ENCODE assay signal across 22 cellular contexts in the genomic region with DNA sequence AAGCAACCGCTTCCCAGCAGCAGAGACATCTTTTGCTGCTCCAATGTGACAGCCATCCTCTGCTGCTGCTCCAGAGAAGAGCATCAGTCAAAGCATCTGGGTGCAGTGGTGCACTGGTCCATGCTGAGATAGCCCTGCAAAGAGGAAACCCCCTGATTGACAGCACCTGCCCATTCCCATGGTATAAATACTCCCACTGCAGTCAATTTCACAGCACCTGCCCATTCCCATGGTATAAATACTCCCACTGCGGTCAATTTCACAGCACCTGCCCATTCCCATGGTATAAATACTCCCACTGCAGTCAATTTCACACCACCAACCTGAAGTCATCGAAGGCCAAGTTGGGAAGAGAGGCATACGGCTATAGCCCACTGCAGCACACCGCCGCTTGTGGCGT. TPM values are rescaled to one million over a fixed set of nuclear protein-coding genes. Genes with fewer than 3 reads are reported as not detected.
DNase-seq lines count a peak whose midpoint lies in the region; ATAC-seq and TF ChIP-seq lines count a peak whose summit lies in the region.
"Had no signal": no experiment of that assay in that cellular context is flagged by ENCODE, and none has a peak within 500 bp of the region (broad histone marks: within the 10 kb centered on the region; RNA-seq: fewer than 3 reads in every experiment).

No MANE protein-coding gene starts in this region.

- H3K4me3 ChIP-seq in HEK293 (ENCODE audit: low read depth, low read length) = no peak overlapping the region
- no peak overlapping the region for H3K4me3 ChIP-seq in IMR-90 (ENCODE audit: insufficient read depth, low read depth, low read length)
- no peak overlapping the region for H3K4me3 ChIP-seq in neuronal stem cell (ENCODE audit: low read length in 2 of 2)
- H3K4me3 ChIP-seq: BLaER1 had no signal

- no peak overlapping the region for H2AFZ ChIP-seq in IMR-90 (replicated peaks; ENCODE audit: low read length, poor library complexity)
- H2AFZ ChIP-seq in neuronal stem cell (ENCODE audit: low read length) = no peak overlapping the region

- H4K91ac ChIP-seq in IMR-90 (ENCODE audit: insufficient read depth, low read depth, low read length) = no peak overlapping the region
- no peak overlapping the region for H4K91ac ChIP-seq in neuronal stem cell (ENCODE audit: low read depth, low read length, poor library complexity)

- peaks cover 3% of the 10 kb centered on the region for H3K9me3 Mint-ChIP-seq in stimulated activated memory B cell treated with anti-CD40 and anti-IgM and Interleukin-4, amounts not matched to agents 10 μg/mL and 1 μg/mL and 100 μg/mL, for 72 hours
- H3K9me3 Mint-ChIP-seq: CD14-positive monocyte; CD8-positive, alpha-beta memory T cell had no signal

- intact Hi-C loops in IMR-90 (cut with micrococcal nuclease) = no loop called here

- no peak overlapping the region for H3K27ac Mint-ChIP-seq in stimulated activated memory B cell treated with anti-CD40 and anti-IgM and Interleukin-4, amounts not matched to agents 10 μg/mL and 1 μg/mL and 100 μg/mL, for 72 hours
- H3K27ac Mint-ChIP-seq: CD14-positive monocyte; CD4-positive, alpha-beta memory T cell; CD4-positive, CD25-positive, alpha-beta regulatory T cell had no signal

- POLR2A ChIA-PET in HEK293 (lab: Yijun Ruan, JAX) = interaction anchor here (0.7 kb wide), 1 partner anchor 95 kb away, joined by 3 read pairs; no protein-coding TSS in a partner anchor
- POLR2A ChIA-PET in IMR-90 (lab: Charles Lee; ENCODE audit: unreplicated experiment) = no interaction called here

- no peak overlapping the region for H2BK12ac ChIP-seq in neuronal stem cell (ENCODE audit: low read length)

- H3K27me3 Mint-ChIP-seq in stimulated activated memory B cell treated with anti-CD40 and anti-IgM and Interleukin-4, amounts not matched to agents 10 μg/mL and 1 μg/mL and 100 μg/mL, for 72 hours = peaks cover 58% of the 10 kb centered on the region

- H3K36me3 ChIP-seq in HEK293 (ENCODE audit: control insufficient read depth in 2 of 2, insufficient read depth in 1 of 2, low read length in 2 of 2) (no peaks in the 10 kb centered on the region), IMR-90 (ENCODE audit: control insufficient read depth, insufficient read depth, low read length) (no peaks in the 10 kb centered on the region), neuronal stem cell (replicated peaks in 1 of 2; ENCODE audit: control insufficient read depth in 2 of 2, insufficient read depth in 2 of 2, low read length in 2 of 2) (no peaks in the 10 kb centered on the region)
- H3K36me3 ChIP-seq: BE2C, BLaER1 had no signal

- CTCF ChIA-PET in HEK293 (lab: Yijun Ruan, JAX) = interaction anchor here (1.4 kb wide), 1 partner anchor 17 kb away, joined by 5 read pairs; no protein-coding TSS in a partner anchor
- CTCF ChIA-PET in IMR-90 (lab: Yijun Ruan, JAX) = no interaction called here

- dilution Hi-C loops in IMR-90 (cut with HindIII; ENCODE audit: low sequenced_read_pairs, unreplicated experiment) = no loop called here

- H4K8ac ChIP-seq in IMR-90 (ENCODE audit: low read depth in 2 of 2, low read length in 2 of 2) = no peak overlapping the region
- H4K8ac ChIP-seq in neuronal stem cell (ENCODE audit: low read depth, low read length) = no peak overlapping the region

- H2BK15ac ChIP-seq in IMR-90 (ENCODE audit: low read depth, low read length) (no peak overlapping the region), neuronal stem cell (ENCODE audit: low read length) (no peak overlapping the region)

- H3K27ac ChIP-seq in HEK293 (ENCODE audit: extremely low read depth, low read depth, low read length) (no peak overlapping the region), IMR-90 (ENCODE audit: insufficient read depth, low read length) (no peak overlapping the region), neuronal stem cell (replicated peaks; ENCODE audit: low read length) (no peak overlapping the region)
- H3K27ac ChIP-seq: BLaER1 had no signal

- no peak overlapping the region for H2BK20ac ChIP-seq in IMR-90 (ENCODE audit: low read depth, low read length)

- no peak overlapping the region for H4K5ac ChIP-seq in IMR-90 (ENCODE audit: low read depth, low read length)

- H2BK120ac ChIP-seq in IMR-90 (ENCODE audit: low read depth, low read length) (no peak overlapping the region), neuronal stem cell (ENCODE audit: low read depth, low read length) (no peak overlapping the region)

- no peak overlapping the region for H3K56ac ChIP-seq in IMR-90 (ENCODE audit: extremely low read depth, insufficient read depth, low read length)

- in situ Hi-C loops in IMR-90 (cut with MboI; ENCODE audit: low sequenced_read_pairs) = no loop called here

- no peaks in the 10 kb centered on the region for H3K79me1 ChIP-seq in IMR-90 (ENCODE audit: low read depth in 1 of 2, low read length in 2 of 2)
- H3K79me1 ChIP-seq in neuronal stem cell (ENCODE audit: low read depth, low read length) = no peaks in the 10 kb centered on the region

- TF ChIP-seq CTCF in HEK293 (tag by site-specific recombination; IDR thresholded peaks at IDR 0.05) = no peak
- no peak for TF ChIP-seq CTCF in IMR-90 (conservative IDR thresholded peaks at IDR 0.05; ENCODE audit: low read depth, low read length)

- no peak overlapping the region for H3K4ac ChIP-seq in IMR-90 (ENCODE audit: low read depth, low read length)
- no peak overlapping the region for H3K4ac ChIP-seq in neuronal stem cell (ENCODE audit: low read length)

- no peaks in the 10 kb centered on the region for H3K9me3 ChIP-seq in HEK293 (ENCODE audit: control insufficient read depth, insufficient read depth, low read depth, low read length)
- H3K9me3 ChIP-seq in IMR-90 (ENCODE audit: control insufficient read depth, insufficient read depth, low read length) = no peaks in the 10 kb centered on the region
- no peaks in the 10 kb centered on the region for H3K9me3 ChIP-seq in neuronal stem cell (replicated peaks in 1 of 2; ENCODE audit: control insufficient read depth in 2 of 2, insufficient read depth in 1 of 2, low read depth in 1 of 2, low read length in 2 of 2)
- H3K9me3 ChIP-seq: BE2C, BLaER1 had no signal

- H2AK9ac ChIP-seq in IMR-90 (replicated peaks; ENCODE audit: low read depth, low read length, poor library complexity) = peak overlapping the region; percentile 24

- DNase-seq in IMR-90 = no peak
- no peak for DNase-seq in neuronal stem cell (ENCODE audit: low spot score)
- no peak for DNase-seq in foreskin melanocyte
- DNase-seq in NCI-H128 (lab: John Stamatoyannopoulos, UW; ENCODE audit: unreplicated experiment) = no peak
- no peak for DNase-seq in SW 1271 (lab: John Stamatoyannopoulos, UW)
- DNase-seq: 8988T; ACHN; BE2C; C1 segment of cervical spinal cord; CD4-positive, alpha-beta memory T cell; CD4-positive, CD25-positive, alpha-beta regulatory T cell; CD8-positive, alpha-beta memory T cell; COR-L47; DMS153; DMS53; DMS79 treated with DMSO at 0.1 percent for 48 hours; GF-D8 had no signal

- H3K27me3 ChIP-seq in IMR-90 (ENCODE audit: control insufficient read depth, insufficient read depth, low read length) (peaks cover 9% of the 10 kb centered on the region; the same call in 1 of the 2 replicates), neuronal stem cell (ENCODE audit: control insufficient read depth in 3 of 3, insufficient read depth in 3 of 3, low read depth in 1 of 3, low read length in 3 of 3) (peaks cover 0 to 7% (median 2%) of the 10 kb centered on the region in 3 experiments)
- H3K27me3 ChIP-seq: BE2C, BLaER1 had no signal

- BruUV-seq in IMR-90 (replicated peaks; lab: Mats Ljungman, UMichigan) = no TSS peak

- no peaks in the 10 kb centered on the region for H3K9me1 ChIP-seq in IMR-90 (ENCODE audit: insufficient read depth, low read length)

- H4K20me1 ChIP-seq in IMR-90 (ENCODE audit: insufficient read depth, low read length) = no peaks in the 10 kb centered on the region
- H4K20me1 ChIP-seq: BLaER1 had no signal

- H3K36me3 Mint-ChIP-seq in stimulated activated memory B cell treated with anti-CD40 and anti-IgM and Interleukin-4, amounts not matched to agents 10 μg/mL and 1 μg/mL and 100 μg/mL, for 72 hours = no peaks in the 10 kb centered on the region
- H3K36me3 Mint-ChIP-seq: CD14-positive monocyte; CD4-positive, alpha-beta memory T cell; CD4-positive, CD25-positive, alpha-beta regulatory T cell; CD8-positive, alpha-beta memory T cell had no signal

- H3K14ac ChIP-seq in IMR-90 (replicated peaks; ENCODE audit: low read depth, low read length) (no peak overlapping the region), neuronal stem cell (ENCODE audit: low read length) (no peak overlapping the region)

- no peak for TF ChIP-seq POLR2A in IMR-90 (IDR thresholded peaks at IDR 0.05; ENCODE audit: low read depth, low read length)

- ATAC-seq in IMR-90 (ENCODE audit: low read depth) = no peak
- ATAC-seq in stimulated activated memory B cell treated with anti-CD40 and anti-IgM and Interleukin-4, amounts not matched to agents 10 μg/mL and 1 μg/mL and 100 μg/mL, for 72 hours = peak; percentile 34

- H2AK5ac ChIP-seq in IMR-90 (ENCODE audit: low read depth, low read length) = no peak overlapping the region
- H2AK5ac ChIP-seq in neuronal stem cell (ENCODE audit: low read depth, low read length) = no peak overlapping the region

- WGBS in IMR-90 (ENCODE audit: extremely low coverage in 2 of 2, insufficient read length in 1 of 2), 2 experiments = 86% methylated on average over 1 of the region's 7 CpGs; no CpG with 5 or more reads in 1 of the 2 experiments
- WGBS in neuronal stem cell (ENCODE audit: extremely low coverage in 2 of 2, insufficient read length in 2 of 2, insufficient replicate concordance in 1 of 2), 2 donors = no CpG with 5 or more reads among the region's 7 CpGs

- no peak overlapping the region for H2BK5ac ChIP-seq in IMR-90 (ENCODE audit: low read depth, low read length, poor library complexity, severe bottlenecking)
- H2BK5ac ChIP-seq in neuronal stem cell (ENCODE audit: low read length) = no peak overlapping the region

- H3K4me2 ChIP-seq in IMR-90 (ENCODE audit: low read depth, low read length) (no peak overlapping the region), neuronal stem cell (ENCODE audit: insufficient read depth, low read length, poor library complexity, severe bottlenecking) (no peak overlapping the region)

- no peak overlapping the region for H3K23ac ChIP-seq in IMR-90 (ENCODE audit: low read depth, low read length)
- peak overlapping the region; percentile 9 for H3K23ac ChIP-seq in neuronal stem cell (ENCODE audit: low read depth, low read length, poor library complexity)

- no peak overlapping the region for H3K4me3 Mint-ChIP-seq in stimulated activated memory B cell treated with anti-CD40 and anti-IgM and Interleukin-4, amounts not matched to agents 10 μg/mL and 1 μg/mL and 100 μg/mL, for 72 hours
- H3K4me3 Mint-ChIP-seq: CD4-positive, alpha-beta memory T cell; CD4-positive, CD25-positive, alpha-beta regulatory T cell; CD8-positive, alpha-beta memory T cell had no signal

- H3K18ac ChIP-seq in IMR-90 (ENCODE audit: low read depth, low read length) (no peak overlapping the region), neuronal stem cell (ENCODE audit: low read length) (no peak overlapping the region)

- no peak for TF ChIP-seq RAD21 in IMR-90 (IDR thresholded peaks at IDR 0.05; ENCODE audit: low read length)

- H3K4me1 Mint-ChIP-seq in stimulated activated memory B cell treated with anti-CD40 and anti-IgM and Interleukin-4, amounts not matched to agents 10 μg/mL and 1 μg/mL and 100 μg/mL, for 72 hours = peaks cover 7% of the 10 kb centered on the region
- H3K4me1 Mint-ChIP-seq: CD14-positive monocyte; CD4-positive, CD25-positive, alpha-beta regulatory T cell had no signal

- no peaks in the 10 kb centered on the region for H3K4me1 ChIP-seq in HEK293 (ENCODE audit: control insufficient read depth, insufficient read depth, low read length)
- no peaks in the 10 kb centered on the region for H3K4me1 ChIP-seq in IMR-90 (ENCODE audit: control insufficient read depth, insufficient read depth, low read length)
- H3K4me1 ChIP-seq in neuronal stem cell (ENCODE audit: control insufficient read depth in 2 of 2, insufficient read depth in 1 of 2, low read depth in 1 of 2, low read length in 2 of 2) = peaks cover 0 to 5% of the 10 kb centered on the region in 2 donors

- no peak overlapping the region for H3K9ac ChIP-seq in IMR-90 (ENCODE audit: low read depth, low read length)
- H3K9ac ChIP-seq in neuronal stem cell (ENCODE audit: low read depth, low read length, poor library complexity) = no peak overlapping the region
- H3K9ac ChIP-seq: BLaER1 had no signal

RNA-seq across cellular contexts. Expression of a gene that starts 25.5 kb away (rescaled TPM):
- 0.36 and 0.56 TPM in 2 replicates for total RNA-seq in IMR-90 (2012; rRNA removed)
- polyA plus RNA-seq in IMR-90 (2012; rRNA removed) = 1.7 and 2.1 TPM in 2 replicates
- polyA plus RNA-seq in IMR-90 (2012; cell fraction: cytosol; rRNA removed) = 4.2 and 9.1 TPM in 2 replicates
- polyA plus RNA-seq in IMR-90 (2012; cell fraction: nucleus; rRNA removed; ENCODE audit: low replicate concordance) = 6.0 and 6.5 TPM in 2 replicates
- polyA plus RNA-seq in neuronal stem cell (2013, experiment 1 of 2) = 7.1 TPM
- 7.2 TPM for polyA plus RNA-seq in neuronal stem cell (2013, experiment 2 of 2)
- total RNA-seq: A673 had no signal
- polyA plus RNA-seq: CD14-positive monocyte had no signal

RNA-seq across cellular contexts. Expression of a gene that starts 25.9 kb away (rescaled TPM):
- total RNA-seq in IMR-90 (2012; rRNA removed) = 7.8 and 9.3 TPM in 2 replicates
- polyA plus RNA-seq in IMR-90 (2012; rRNA removed) = 25.5 and 30.5 TPM in 2 replicates
- polyA plus RNA-seq in IMR-90 (2012; cell fraction: cytosol; rRNA removed) = 23.4 and 34.2 TPM in 2 replicates
- 165 and 273 TPM in 2 replicates for polyA plus RNA-seq in IMR-90 (2012; cell fraction: nucleus; rRNA removed; ENCODE audit: low replicate concordance)
- 16.4 TPM for polyA plus RNA-seq in neuronal stem cell (2013, experiment 1 of 2)
- polyA plus RNA-seq in neuronal stem cell (2013, experiment 2 of 2) = 16.6 TPM

RNA-seq across cellular contexts. Expression of a gene that starts 35.2 kb away (rescaled TPM):
- 6.4 and 6.8 TPM in 2 replicates for total RNA-seq in IMR-90 (2012; rRNA removed)
- 7.5 and 9.9 TPM in 2 replicates for polyA plus RNA-seq in IMR-90 (2012; rRNA removed)
- polyA plus RNA-seq in IMR-90 (2012; cell fraction: cytosol; rRNA removed) = 7.1 and 11.6 TPM in 2 replicates
- 2.6 and 3.8 TPM in 2 replicates for polyA plus RNA-seq in IMR-90 (2012; cell fraction: nucleus; rRNA removed; ENCODE audit: low replicate concordance)
- 1.4 TPM for polyA plus RNA-seq in neuronal stem cell (2013, experiment 1 of 2)
- polyA plus RNA-seq in neuronal stem cell (2013, experiment 2 of 2) = 1.5 TPM

RNA-seq across cellular contexts. Expression of a gene that starts 52.2 kb away (rescaled TPM):
- total RNA-seq in IMR-90 (2012; rRNA removed) = 44.6 and 47.5 TPM in 2 replicates
- polyA plus RNA-seq in IMR-90 (2012; rRNA removed) = 70.9 and 80.4 TPM in 2 replicates
- 71.3 and 77.4 TPM in 2 replicates for polyA plus RNA-seq in IMR-90 (2012; cell fraction: cytosol; rRNA removed)
- 53.4 and 70.4 TPM in 2 replicates for polyA plus RNA-seq in IMR-90 (2012; cell fraction: nucleus; rRNA removed; ENCODE audit: low replicate concordance)
- polyA plus RNA-seq in neuronal stem cell (2013, experiment 1 of 2) = 132 TPM
- polyA plus RNA-seq in neuronal stem cell (2013, experiment 2 of 2) = 126 TPM
